Comparison of ENCODE assay signal across 8 cellular contexts in the genomic region with DNA sequence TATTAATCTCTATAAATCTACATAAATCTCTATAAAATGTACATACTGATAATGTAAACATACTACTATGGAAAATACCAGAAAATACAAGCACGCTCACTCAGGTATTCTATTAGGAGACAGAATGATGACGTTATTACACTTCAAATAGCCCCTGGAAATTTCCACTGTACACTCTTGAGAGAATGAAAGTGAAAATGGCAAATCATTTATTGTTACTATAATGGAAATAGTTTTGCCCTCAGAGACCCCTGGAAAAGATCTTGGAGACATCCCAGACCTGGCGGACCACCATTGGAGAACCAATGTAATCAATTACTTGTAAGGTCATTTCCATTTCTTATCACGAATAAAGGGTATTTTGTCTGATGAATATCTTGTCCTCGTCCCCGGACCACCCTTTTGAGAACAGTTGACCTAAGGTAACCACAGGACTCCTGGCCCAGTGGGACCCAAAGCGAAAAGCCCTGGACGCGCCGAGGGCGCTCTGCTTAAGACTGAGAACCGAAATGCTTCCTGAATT. TPM values are rescaled to one million over a fixed set of nuclear protein-coding genes. Genes with fewer than 3 reads are reported as not detected.
DNase-seq lines count a peak whose midpoint lies in the region; ATAC-seq and TF ChIP-seq lines count a peak whose summit lies in the region.

No MANE protein-coding gene starts in this region.

- H3K79me2 ChIP-seq in ACC112 (ENCODE audit: control insufficient read depth, insufficient read depth, low read length, unreplicated experiment) (no peaks in the 10 kb centered on the region), SU-DHL-6 (ENCODE audit: insufficient read depth, low read length) (no peaks in the 10 kb centered on the region)

- 8 to 14% (median 11%) methylated on average over 12 of the region's 12 CpGs for WGBS in psoas muscle, 3 donors

- H3K9ac ChIP-seq in SU-DHL-6 (ENCODE audit: low read length), result no peak overlapping the region

- H2AFZ ChIP-seq in ACC112 (ENCODE audit: low read length, unreplicated experiment) (peak overlapping the region; percentile 97), SU-DHL-6 (ENCODE audit: low read depth, low read length, severe bottlenecking) (no peak overlapping the region)

- no peaks in the 10 kb centered on the region for H3K9me2 ChIP-seq in SU-DHL-6 (replicated peaks; ENCODE audit: insufficient read depth, low read length)

- H3K9me3 ChIP-seq in SU-DHL-6 (ENCODE audit: insufficient read depth, low read length) (no peaks in the 10 kb centered on the region), psoas muscle (no peaks in the 10 kb centered on the region)

- 0 out of 2 replicates have a peak, but pooled peaks cover 3% of the 10 kb centered on the region for H3K27me3 ChIP-seq in ACC112 (ENCODE audit: insufficient read depth, low read length)
- H3K27me3 ChIP-seq in SU-DHL-6 (ENCODE audit: low read length), result no peaks in the 10 kb centered on the region
- H3K27me3 ChIP-seq in psoas muscle (ENCODE audit: insufficient read depth in 3 of 3, low read length in 2 of 3), result peaks cover 6 to 41% (median 17%) of the 10 kb centered on the region in 3 donors

- TF ChIP-seq CTCF in SU-DHL-6 (IDR thresholded peaks at IDR 0.05; ENCODE audit: insufficient read depth, low read length, poor library complexity, severe bottlenecking) (no peak), fibroblast of villous mesenchyme (IDR thresholded peaks at IDR 0.05; ENCODE audit: insufficient read depth, low read depth, low read length) (no peak), psoas muscle (IDR thresholded peaks at IDR 0.05) (no peak)

- peak; percentile 37 for ATAC-seq in GM18519 (IDR thresholded peaks at IDR 0.05; ENCODE audit: low FRiP score, unreplicated experiment)
- ATAC-seq in HG02981 (IDR thresholded peaks at IDR 0.05; ENCODE audit: unreplicated experiment), result peak; percentile 40
- ATAC-seq in psoas muscle, result no peak
- ATAC-seq in HG03039 (IDR thresholded peaks at IDR 0.05; ENCODE audit: unreplicated experiment), result no peak

- H3K4me1 ChIP-seq in ACC112 (ENCODE audit: control insufficient read depth, insufficient read depth, low read length, unreplicated experiment) (no peaks in the 10 kb centered on the region), psoas muscle (no peaks in the 10 kb centered on the region)

- intact Hi-C loops in psoas muscle (cut with DNase I), result no loop called here

- no peak overlapping the region for H3K27ac ChIP-seq in ACC112 (ENCODE audit: low read depth, low read length)
- no peak overlapping the region for H3K27ac ChIP-seq in SU-DHL-6 (ENCODE audit: low read depth, low read length)
- H3K27ac ChIP-seq in psoas muscle, result no peak overlapping the region

- H3K4me3 ChIP-seq in ACC112 (ENCODE audit: low read depth, low read length) (peak overlapping the region; percentile 80), SU-DHL-6 (ENCODE audit: insufficient read depth, low read length, poor library complexity, severe bottlenecking) (peak overlapping the region; percentile 42), fibroblast of villous mesenchyme (ENCODE audit: low read depth, low read length) (peak overlapping the region; percentile 67), psoas muscle (peak overlapping the region; percentile 70)

- DNase-seq in fibroblast of villous mesenchyme (ENCODE audit: low read depth), result peak; percentile 38
- no peak for DNase-seq in psoas muscle
- DNase-seq in SIG-M5 (lab: John Stamatoyannopoulos, UW), result no peak

- no peaks in the 10 kb centered on the region for H3K36me3 ChIP-seq in ACC112 (ENCODE audit: insufficient read depth, low read length)
- no peaks in the 10 kb centered on the region for H3K36me3 ChIP-seq in SU-DHL-6 (ENCODE audit: low read length)
- H3K36me3 ChIP-seq in psoas muscle (ENCODE audit: insufficient read depth in 1 of 2, low read depth in 1 of 2), result no peaks in the 10 kb centered on the region

- H3K4me2 ChIP-seq in SU-DHL-6 (ENCODE audit: low read depth, low read length, poor library complexity, severe bottlenecking), result peak overlapping the region; percentile 52

- H4K20me1 ChIP-seq in SU-DHL-6 (ENCODE audit: low read depth, low read length), result no peaks in the 10 kb centered on the region

- H3F3A ChIP-seq in SU-DHL-6 (ENCODE audit: insufficient read depth), result no peaks in the 10 kb centered on the region

RNA-seq across cellular contexts. Expression of gene PRRG4, which starts 0.5 kb away (rescaled TPM):
- total RNA-seq in fibroblast of villous mesenchyme, result under 0.01 TPM in 2 replicates
- under 1 TPM; 0.08 to 0.40 (median 0.25) TPM for total RNA-seq in psoas muscle
- under 1 TPM; 0.05 to 0.58 (median 0.13) TPM for polyA plus RNA-seq in psoas muscle

RNA-seq across cellular contexts. Expression of gene CCDC73, which starts 34.8 kb away (rescaled TPM):
- total RNA-seq in fibroblast of villous mesenchyme (not detected in 2 replicates), psoas muscle (not detected)
- under 1 TPM in 1 of 3 donors, not detected in 2; 0.01 TPM for polyA plus RNA-seq in psoas muscle

Comparison
In these comparisons a context has a peak if more than half of its experiments do, and no peak if none do; other contexts are left out.
1. ATAC-seq: peak in GM18519 (single experiment) and HG02981 (single experiment); none in psoas muscle (0 of 4) and HG03039 (single experiment).
2. Peak in every context shown above with its lines, with median percentiles within 50 percentile points of each other: H3K4me3 ChIP-seq.